Comparison of ENCODE assay signal across 21 cellular contexts in the genomic region with DNA sequence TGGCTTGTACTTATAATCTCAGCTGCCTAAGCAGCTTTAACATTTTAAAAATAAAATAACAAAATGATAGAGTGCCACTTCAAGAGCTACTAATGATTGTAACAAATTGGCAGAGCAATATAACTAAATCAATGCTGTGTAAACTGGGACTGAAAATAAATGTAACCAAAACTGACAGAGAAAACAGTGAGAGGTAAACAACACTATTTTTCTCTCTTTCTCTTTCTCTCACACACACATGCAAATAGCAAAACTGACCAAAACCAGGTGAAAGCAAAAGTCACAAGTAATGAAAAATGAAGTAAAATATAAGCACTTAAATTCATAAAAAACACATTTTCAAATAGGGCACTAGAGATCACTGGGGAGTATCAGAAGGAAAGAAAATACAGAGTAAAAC.
A peak's percentile ranks its signal among the peaks of the same experiment; 100 is the strongest.
DNase-seq lines count a peak whose midpoint lies in the region; ATAC-seq lines count a peak whose summit lies in the region.
"Had no signal": no experiment of that assay in that cellular context is flagged by ENCODE, and none has a peak within 500 bp of the region (broad histone marks: within the 10 kb centered on the region; RNA-seq: fewer than 3 reads in every experiment).

No MANE protein-coding gene starts in this region.

- H3K4me3 Mint-ChIP-seq in activated naive CD4-positive, alpha-beta T cell treated with anti-CD3 and anti-CD28 coated beads, Interleukin-2, amount 50 U/mL, for 24 hours, result peak overlapping the region; percentile 71
- H3K4me3 Mint-ChIP-seq in activated T-helper 2 cell treated with anti-CD3 and anti-CD28 coated beads, Interferon-gamma antibody, Interleukin-2, Interleukin-4, amounts not matched to agents 10 μg/mL and 5 μg/mL and 100 μg/mL, durations not matched to agents 14 hours and 24 hours and 36 hours (ENCODE audit: low read depth), result peak overlapping the region; percentile 31
- H3K4me3 Mint-ChIP-seq: brain, neural progenitor cell had no signal

- peak; percentile 64 for ATAC-seq in HG03066 (IDR thresholded peaks at IDR 0.05; ENCODE audit: low read depth, unreplicated experiment)
- ATAC-seq: PC-3 had no signal

- H3K4me1 Mint-ChIP-seq in activated naive CD4-positive, alpha-beta T cell treated with anti-CD3 and anti-CD28 coated beads, Interleukin-2, amount 50 U/mL, for 24 hours, result peaks cover 34% of the 10 kb centered on the region
- peaks cover 16% of the 10 kb centered on the region for H3K4me1 Mint-ChIP-seq in activated T-helper 2 cell treated with anti-CD3 and anti-CD28 coated beads, Interferon-gamma antibody, Interleukin-2, Interleukin-4, amounts not matched to agents 10 μg/mL and 5 μg/mL and 100 μg/mL, durations not matched to agents 14 hours and 24 hours and 36 hours (ENCODE audit: low read depth)
- H3K4me1 Mint-ChIP-seq: brain, neural progenitor cell had no signal

- no peaks in the 10 kb centered on the region for H3K27me3 Mint-ChIP-seq in activated naive CD4-positive, alpha-beta T cell treated with anti-CD3 and anti-CD28 coated beads, Interleukin-2, amount 50 U/mL, for 24 hours
- no peaks in the 10 kb centered on the region for H3K27me3 Mint-ChIP-seq in activated T-helper 2 cell treated with anti-CD3 and anti-CD28 coated beads, Interferon-gamma antibody, Interleukin-2, Interleukin-4, amounts not matched to agents 10 μg/mL and 5 μg/mL and 100 μg/mL, durations not matched to agents 14 hours and 24 hours and 36 hours (ENCODE audit: low read depth)
- H3K27me3 Mint-ChIP-seq: brain had no signal

- no peaks in the 10 kb centered on the region for H3K36me3 Mint-ChIP-seq in activated naive CD4-positive, alpha-beta T cell treated with anti-CD3 and anti-CD28 coated beads, Interleukin-2, amount 50 U/mL, for 24 hours
- peaks cover 15% of the 10 kb centered on the region for H3K36me3 Mint-ChIP-seq in activated T-helper 2 cell treated with anti-CD3 and anti-CD28 coated beads, Interferon-gamma antibody, Interleukin-2, Interleukin-4, amounts not matched to agents 10 μg/mL and 5 μg/mL and 100 μg/mL, durations not matched to agents 14 hours and 24 hours and 36 hours (ENCODE audit: low read depth)
- H3K36me3 Mint-ChIP-seq: brain, neural progenitor cell had no signal

- peak overlapping the region; percentile 51 for H3K27ac Mint-ChIP-seq in activated naive CD4-positive, alpha-beta T cell treated with anti-CD3 and anti-CD28 coated beads, Interleukin-2, amount 50 U/mL, for 24 hours
- peak overlapping the region; percentile 79 for H3K27ac Mint-ChIP-seq in activated T-helper 2 cell treated with anti-CD3 and anti-CD28 coated beads, Interferon-gamma antibody, Interleukin-2, Interleukin-4, amounts not matched to agents 10 μg/mL and 5 μg/mL and 100 μg/mL, durations not matched to agents 14 hours and 24 hours and 36 hours
- H3K27ac Mint-ChIP-seq: neural progenitor cell had no signal

- DNase-seq in activated naive CD4-positive, alpha-beta T cell treated with Interleukin-2 at 50 U/mL for 16 hours, result no peak
- no peak for DNase-seq in activated T-helper 2 cell treated with anti-CD3 and anti-CD28 coated beads, Interferon-gamma antibody, Interleukin-2, Interleukin-4, amounts not matched to agents 10 μg/mL and 5 μg/mL and 100 μg/mL, durations not matched to agents 14 hours and 24 hours and 36 hours (ENCODE audit: low spot score)
- DNase-seq in DMS 273 treated with DMSO at 0.1 percent for 48 hours (lab: John Stamatoyannopoulos, UW), result no peak
- no peak for DNase-seq in occipital lobe (lab: John Stamatoyannopoulos, UW)
- DNase-seq in germinal center (ENCODE audit: low spot score), result no peak
- DNase-seq: activated CD4-positive, alpha-beta T cell treated with anti-CD3 and anti-CD28 coated beads for 1 hour; DMS153; effector CD4-positive, alpha-beta T cell; erythroblast; foreskin fibroblast; GDM1; Karpas-422; MV-4-11; NCI-H187; NCI-H226; PC-3; Right ventricle myocardium superior had no signal

- H3K9me3 Mint-ChIP-seq in activated naive CD4-positive, alpha-beta T cell treated with anti-CD3 and anti-CD28 coated beads, Interleukin-2, amount 50 U/mL, for 24 hours, result no peaks in the 10 kb centered on the region
- no peaks in the 10 kb centered on the region for H3K9me3 Mint-ChIP-seq in activated T-helper 2 cell treated with anti-CD3 and anti-CD28 coated beads, Interferon-gamma antibody, Interleukin-2, Interleukin-4, amounts not matched to agents 10 μg/mL and 5 μg/mL and 100 μg/mL, durations not matched to agents 14 hours and 24 hours and 36 hours
- H3K9me3 Mint-ChIP-seq: brain, neural progenitor cell had no signal

- intact Hi-C loops in activated T-helper 2 cell treated with anti-CD3 and anti-CD28 coated beads, Interferon-gamma antibody, Interleukin-2, Interleukin-4, amounts not matched to agents 10 μg/mL and 5 μg/mL and 100 μg/mL, durations not matched to agents 14 hours and 24 hours and 36 hours (cut with micrococcal nuclease), result loop anchor here (10.0 kb wide), 1 partner anchor 185 kb away; no protein-coding TSS in a partner anchor
